14 cellular contexts compared by ENCODE assay signal in the genomic region with DNA sequence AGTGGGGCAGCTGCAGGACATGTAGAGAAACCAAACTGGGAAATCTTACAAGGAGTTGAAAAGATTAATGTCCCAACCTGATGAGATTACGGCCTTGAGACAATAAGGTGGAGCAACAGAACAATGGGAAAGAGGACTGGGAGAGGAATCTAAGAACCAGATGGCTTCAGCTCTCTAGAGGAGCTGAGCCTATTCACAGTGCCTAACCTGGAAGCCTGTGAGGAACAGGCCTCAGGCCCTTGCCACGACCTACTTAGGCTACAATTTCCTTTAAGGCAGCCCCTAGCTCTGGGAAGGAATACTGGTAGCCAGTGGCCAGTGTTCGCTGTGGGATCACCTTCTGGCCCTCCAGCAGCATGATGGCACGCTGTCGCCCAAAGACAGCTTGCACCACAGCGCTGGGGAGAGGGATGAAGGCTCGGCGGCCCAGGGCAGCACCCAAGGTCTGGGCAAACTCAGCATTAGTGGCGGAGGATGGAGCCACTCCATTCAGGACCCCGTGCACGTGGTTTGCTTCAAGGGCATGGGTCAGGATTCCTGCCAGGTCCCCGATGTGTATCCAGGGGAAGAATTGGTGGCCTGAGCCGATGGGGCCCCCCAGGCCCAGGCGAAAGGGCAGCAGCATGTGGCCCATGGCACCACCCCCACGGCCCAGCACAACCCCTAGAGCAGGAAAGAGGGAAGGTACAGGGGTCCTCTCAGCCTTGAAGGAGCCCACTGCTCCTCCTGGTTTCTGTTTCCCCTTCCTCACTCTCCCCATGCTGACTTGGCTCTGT. TPM values are rescaled to one million over a fixed set of nuclear protein-coding genes. Genes with fewer than 3 reads are reported as not detected.
DNase-seq lines count a peak whose midpoint lies in the region; ATAC-seq and TF ChIP-seq lines count a peak whose summit lies in the region.
"Had no signal": no experiment of that assay in that cellular context is flagged by ENCODE, and none has a peak within 500 bp of the region (broad histone marks: within the 10 kb centered on the region; RNA-seq: fewer than 3 reads in every experiment).

No MANE protein-coding gene starts in this region.

- H3K27ac ChIP-seq in BLaER1 treated with 17β-estradiol and CSF1 and Interleukin-3, amounts not matched to agents 10 nM and 100 nM = peak overlapping the region in 7 of 11 experiments; percentile 14 to 97 (median 23); a peak in 10 of 22 replicates
- no peak overlapping the region for H3K27ac ChIP-seq in DND-41 (ENCODE audit: low read length)
- no peak overlapping the region for H3K27ac ChIP-seq in naive thymus-derived CD4-positive, alpha-beta T cell (ENCODE audit: low read depth, low read length)
- H3K27ac ChIP-seq: HL-60, thoracic aorta had no signal

- peaks cover 62% of the 10 kb centered on the region for H3K4me1 Mint-ChIP-seq in activated naive CD8-positive, alpha-beta T cell treated with anti-CD3 and anti-CD28 coated beads, Interleukin-2, amount 50 U/mL, for 24 hours
- H3K4me1 Mint-ChIP-seq in naive thymus-derived CD4-positive, alpha-beta T cell = peaks cover 37 to 74% (median 68%) of the 10 kb centered on the region in 7 donors

- H3K36me3 ChIP-seq in BLaER1 treated with 17β-estradiol and CSF1 and Interleukin-3, amounts not matched to agents 10 nM and 100 nM = peaks cover 33 to 64% (median 48%) of the 10 kb centered on the region in 11 experiments
- peaks cover 60% of the 10 kb centered on the region for H3K36me3 ChIP-seq in DND-41 (ENCODE audit: insufficient read depth, low read length)
- H3K36me3 ChIP-seq in naive thymus-derived CD4-positive, alpha-beta T cell (ENCODE audit: control insufficient read depth in 2 of 3, insufficient read depth in 3 of 3, low read length in 3 of 3) = peaks cover 9 to 62% (median 12%) of the 10 kb centered on the region in 3 experiments

- ATAC-seq in DND-41 (ENCODE audit: insufficient read depth, low read depth) = no peak
- no peak for ATAC-seq in activated naive CD8-positive, alpha-beta T cell treated with anti-CD3 and anti-CD28 coated beads, Interleukin-2, amount 50 U/mL, for 24 hours
- no peak for ATAC-seq in naive thymus-derived CD4-positive, alpha-beta T cell
- no peak for ATAC-seq in left lobe of liver

- intact Hi-C loops in naive thymus-derived CD4-positive, alpha-beta T cell (cut with micrococcal nuclease) = loop anchor here (5.0 to 10.0 kb wide), 5 partner anchors 232 to 1403 kb away; a partner anchor contains a TSS

- peak overlapping the region; percentile 84 for H3K27ac Mint-ChIP-seq in activated naive CD8-positive, alpha-beta T cell treated with anti-CD3 and anti-CD28 coated beads, Interleukin-2, amount 50 U/mL, for 24 hours
- peak overlapping the region in 6 of 9 donors; percentile 29 to 98 (median 62) for H3K27ac Mint-ChIP-seq in naive thymus-derived CD4-positive, alpha-beta T cell
- H3K27ac Mint-ChIP-seq: mesothelial cell of epicardium had no signal

- peak overlapping the region; percentile 97 for H3K4me3 Mint-ChIP-seq in activated naive CD8-positive, alpha-beta T cell treated with anti-CD3 and anti-CD28 coated beads, Interleukin-2, amount 50 U/mL, for 24 hours
- peak overlapping the region in 6 of 10 donors; percentile 7 to 61 (median 26) for H3K4me3 Mint-ChIP-seq in naive thymus-derived CD4-positive, alpha-beta T cell
- H3K4me3 Mint-ChIP-seq: mesothelial cell of epicardium had no signal

- peaks cover 0 to 41% (median 7%) of the 10 kb centered on the region in 11 experiments; a peak in 7 of 22 replicates for H4K20me1 ChIP-seq in BLaER1 treated with 17β-estradiol and CSF1 and Interleukin-3, amounts not matched to agents 10 nM and 100 nM
- peaks cover 14% of the 10 kb centered on the region; the same call in 1 of the 2 replicates for H4K20me1 ChIP-seq in DND-41 (ENCODE audit: insufficient read depth, low read length)

- peak overlapping the region in 2 of 10 experiments; percentile 7 to 84; a peak in 3 of 20 replicates for H3K4me3 ChIP-seq in BLaER1 treated with 17β-estradiol and CSF1 and Interleukin-3, amounts not matched to agents 10 nM and 100 nM
- H3K4me3 ChIP-seq in DND-41 (ENCODE audit: low read depth in 1 of 2, low read length in 2 of 2) = no peak overlapping the region
- no peak overlapping the region for H3K4me3 ChIP-seq in naive thymus-derived CD4-positive, alpha-beta T cell (ENCODE audit: low read length)
- H3K4me3 ChIP-seq: MG63, Peyer's patch, thoracic aorta had no signal

- H2AFZ ChIP-seq in DND-41 (ENCODE audit: low read depth, low read length) = no peak overlapping the region

- no peaks in the 10 kb centered on the region for H3K27me3 ChIP-seq in BLaER1 treated with 17β-estradiol and CSF1 and Interleukin-3, amounts not matched to agents 10 nM and 100 nM
- no peaks in the 10 kb centered on the region for H3K27me3 ChIP-seq in DND-41 (ENCODE audit: insufficient read depth, low read length, poor library complexity)
- no peaks in the 10 kb centered on the region for H3K27me3 ChIP-seq in naive thymus-derived CD4-positive, alpha-beta T cell (ENCODE audit: control insufficient read depth in 2 of 2, insufficient read depth in 2 of 2, low read length in 2 of 2)
- H3K27me3 ChIP-seq: MG63, Peyer's patch had no signal

- no peak for DNase-seq in DND-41
- no peak for DNase-seq in activated naive CD8-positive, alpha-beta T cell treated with anti-CD3 and anti-CD28 coated beads, Interleukin-2, amount 50 U/mL, for 24 hours
- no peak for DNase-seq in naive thymus-derived CD4-positive, alpha-beta T cell
- no peak for DNase-seq in mucosa of gallbladder (ENCODE audit: low spot score)
- no peak for DNase-seq in amniotic stem cell (lab: John Stamatoyannopoulos, UW)
- DNase-seq in left lobe of liver (ENCODE audit: low spot score) = no peak
- no peak for DNase-seq in cortex of kidney (lab: John Stamatoyannopoulos, UW)
- DNase-seq: MG63, Peyer's patch, T1000 had no signal

- H3K9me3 Mint-ChIP-seq in activated naive CD8-positive, alpha-beta T cell treated with anti-CD3 and anti-CD28 coated beads, Interleukin-2, amount 50 U/mL, for 24 hours = no peaks in the 10 kb centered on the region
- peaks cover 0 to 6% (median 0%) of the 10 kb centered on the region in 11 donors for H3K9me3 Mint-ChIP-seq in naive thymus-derived CD4-positive, alpha-beta T cell
- H3K9me3 Mint-ChIP-seq: mesothelial cell of epicardium had no signal

- no peak for TF ChIP-seq CTCF in DND-41 (IDR thresholded peaks at IDR 0.05; ENCODE audit: borderline replicate concordance, extremely low read depth, low read length, poor library complexity, severe bottlenecking)

- H3K79me2 ChIP-seq in DND-41 (ENCODE audit: insufficient read depth, low read length) = peaks cover 36% of the 10 kb centered on the region

- peak overlapping the region in 5 of 11 experiments; percentile 15 to 96 (median 31); a peak in 7 of 22 replicates for H3K9ac ChIP-seq in BLaER1 treated with 17β-estradiol and CSF1 and Interleukin-3, amounts not matched to agents 10 nM and 100 nM
- H3K9ac ChIP-seq in DND-41 (ENCODE audit: low read depth, low read length) = no peak overlapping the region

- peaks cover 67 to 83% (median 80%) of the 10 kb centered on the region in 10 experiments for H3K4me1 ChIP-seq in BLaER1 treated with 17β-estradiol and CSF1 and Interleukin-3, amounts not matched to agents 10 nM and 100 nM
- peaks cover 52% of the 10 kb centered on the region for H3K4me1 ChIP-seq in DND-41 (ENCODE audit: insufficient read depth, low read length)
- peaks cover 30 to 44% of the 10 kb centered on the region in 2 donors for H3K4me1 ChIP-seq in naive thymus-derived CD4-positive, alpha-beta T cell (ENCODE audit: control insufficient read depth in 2 of 2, insufficient read depth in 2 of 2, low read length in 2 of 2)

- H3K4me2 ChIP-seq in BLaER1 treated with 17β-estradiol and CSF1 and Interleukin-3, amounts not matched to agents 10 nM and 100 nM = peak overlapping the region; percentile 91 to 99 (median 96)
- peak overlapping the region; percentile 94; the same call in 1 of the 2 replicates for H3K4me2 ChIP-seq in DND-41 (ENCODE audit: insufficient read depth, low read length)

- peaks cover 45% of the 10 kb centered on the region for H3K36me3 Mint-ChIP-seq in activated naive CD8-positive, alpha-beta T cell treated with anti-CD3 and anti-CD28 coated beads, Interleukin-2, amount 50 U/mL, for 24 hours (ENCODE audit: low read depth)
- H3K36me3 Mint-ChIP-seq in naive thymus-derived CD4-positive, alpha-beta T cell = peaks cover 0 to 47% (median 13%) of the 10 kb centered on the region in 5 donors

- POLR2A ChIA-PET in naive thymus-derived CD4-positive, alpha-beta T cell (lab: Charles Lee) = interaction anchor here (2.0 to 5.3 kb wide), 4 partner anchors 10 to 131 kb away, joined by 9 to 105 read pairs (median 18); a partner anchor contains a TSS

- CTCF ChIA-PET in naive thymus-derived CD4-positive, alpha-beta T cell (lab: Charles Lee) = interaction anchor here (1.6 to 3.1 kb wide), 2 partner anchors 107 to 197 kb away, joined by 5 to 13 read pairs; a partner anchor contains a TSS

- no peaks in the 10 kb centered on the region for H3K27me3 Mint-ChIP-seq in activated naive CD8-positive, alpha-beta T cell treated with anti-CD3 and anti-CD28 coated beads, Interleukin-2, amount 50 U/mL, for 24 hours
- peaks cover 0 to 3% (median 0%) of the 10 kb centered on the region in 5 donors for H3K27me3 Mint-ChIP-seq in naive thymus-derived CD4-positive, alpha-beta T cell

- peaks cover 2 to 11% (median 10%) of the 10 kb centered on the region in 11 experiments; a peak in 21 of 22 replicates for H3K9me3 ChIP-seq in BLaER1 treated with 17β-estradiol and CSF1 and Interleukin-3, amounts not matched to agents 10 nM and 100 nM (replicated peaks in 1 of 11)
- H3K9me3 ChIP-seq in DND-41 (ENCODE audit: insufficient read depth, low read length, severe bottlenecking) = no peaks in the 10 kb centered on the region
- H3K9me3 ChIP-seq in naive thymus-derived CD4-positive, alpha-beta T cell (ENCODE audit: control insufficient read depth in 2 of 3, low read length in 3 of 3) = no peaks in the 10 kb centered on the region
- H3K9me3 ChIP-seq: MG63, Peyer's patch, thoracic aorta had no signal

RNA-seq across cellular contexts. Expression of a gene that starts 2.6 kb away (rescaled TPM):
- 100 to 1,000 TPM in 2 of 5 experiments, 10 to 100 TPM in 3; 64.7 to 137 (median 96.2) TPM for total RNA-seq in naive thymus-derived CD4-positive, alpha-beta T cell
- polyA plus RNA-seq in naive thymus-derived CD4-positive, alpha-beta T cell = 100 to 1,000 TPM in 1 of 2 donors, 10 to 100 TPM in 1; 91.8 to 104 TPM
- total RNA-seq in mucosa of gallbladder = 64.8 TPM
- total RNA-seq in left lobe of liver = 32.4 TPM

RNA-seq across cellular contexts. Expression of a gene that starts 10.3 kb away (rescaled TPM):
- total RNA-seq in naive thymus-derived CD4-positive, alpha-beta T cell = 100 to 1,000 TPM in 4 of 5 experiments, 10 to 100 TPM in 1; 96.9 to 139 (median 129) TPM
- polyA plus RNA-seq in naive thymus-derived CD4-positive, alpha-beta T cell = 10 to 100 TPM; 12.7 to 18.9 TPM
- total RNA-seq in mucosa of gallbladder (93.4 TPM), left lobe of liver (29.3 TPM)

RNA-seq across cellular contexts. Expression of a gene that starts 10.6 kb away (rescaled TPM):
- total RNA-seq in naive thymus-derived CD4-positive, alpha-beta T cell = 10 to 100 TPM in 1 of 5 experiments, 1 to 10 TPM in 4; 2.0 to 13.9 (median 2.9) TPM
- under 1 TPM in 1 of 2 donors, not detected in 1; 0.24 TPM for polyA plus RNA-seq in naive thymus-derived CD4-positive, alpha-beta T cell
- total RNA-seq in mucosa of gallbladder (14.0 TPM), left lobe of liver (1.4 TPM)

RNA-seq across cellular contexts. Expression of a gene that starts 41.2 kb away (rescaled TPM):
- total RNA-seq in naive thymus-derived CD4-positive, alpha-beta T cell = 1 to 10 TPM in 1 of 5 experiments, under 1 TPM in 4; 0.08 to 1.3 (median 0.11) TPM
- polyA plus RNA-seq in naive thymus-derived CD4-positive, alpha-beta T cell = not detected
- total RNA-seq in mucosa of gallbladder = 30.6 TPM
- total RNA-seq in left lobe of liver = 2.3 TPM

Comparison
In these comparisons a context has a peak if more than half of its experiments do, and no peak if none do; other contexts are left out.
1. H3K27ac ChIP-seq: peak in BLaER1 treated with 17β-estradiol and CSF1 and Interleukin-3, amounts not matched to agents 10 nM and 100 nM (7 of 11); none in DND-41 (single experiment) and naive thymus-derived CD4-positive, alpha-beta T cell (single experiment).